1 cellular context compared by ENCODE assay signal in the genomic region with DNA sequence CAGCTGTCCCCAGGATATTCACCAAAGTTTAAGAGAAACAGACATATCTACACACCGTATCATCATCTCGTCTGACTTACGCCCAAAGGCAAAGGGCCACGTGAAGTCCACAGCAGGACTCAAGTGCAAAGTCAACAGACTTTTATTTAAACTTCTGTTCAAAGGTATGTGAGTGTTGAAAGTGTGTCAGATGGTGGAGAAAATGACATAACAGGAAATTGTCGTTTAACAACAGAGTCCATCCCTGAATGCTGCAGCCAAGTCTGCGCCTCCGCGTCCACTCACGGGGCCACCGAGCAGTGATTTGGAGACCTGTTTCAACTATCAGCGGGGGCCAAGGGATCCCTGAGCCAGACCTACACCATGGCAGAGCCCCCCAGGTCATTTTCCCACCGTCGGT.
TF ChIP-seq lines count a peak whose summit lies in the region.

No MANE protein-coding gene starts in this region.

TF ChIP-seq in HepG2, 621 proteins besides CTCF, POLR2A, EP300 and RAD21 (continued from another document and continues in another):
- TF ChIP-seq, protein P1, sequence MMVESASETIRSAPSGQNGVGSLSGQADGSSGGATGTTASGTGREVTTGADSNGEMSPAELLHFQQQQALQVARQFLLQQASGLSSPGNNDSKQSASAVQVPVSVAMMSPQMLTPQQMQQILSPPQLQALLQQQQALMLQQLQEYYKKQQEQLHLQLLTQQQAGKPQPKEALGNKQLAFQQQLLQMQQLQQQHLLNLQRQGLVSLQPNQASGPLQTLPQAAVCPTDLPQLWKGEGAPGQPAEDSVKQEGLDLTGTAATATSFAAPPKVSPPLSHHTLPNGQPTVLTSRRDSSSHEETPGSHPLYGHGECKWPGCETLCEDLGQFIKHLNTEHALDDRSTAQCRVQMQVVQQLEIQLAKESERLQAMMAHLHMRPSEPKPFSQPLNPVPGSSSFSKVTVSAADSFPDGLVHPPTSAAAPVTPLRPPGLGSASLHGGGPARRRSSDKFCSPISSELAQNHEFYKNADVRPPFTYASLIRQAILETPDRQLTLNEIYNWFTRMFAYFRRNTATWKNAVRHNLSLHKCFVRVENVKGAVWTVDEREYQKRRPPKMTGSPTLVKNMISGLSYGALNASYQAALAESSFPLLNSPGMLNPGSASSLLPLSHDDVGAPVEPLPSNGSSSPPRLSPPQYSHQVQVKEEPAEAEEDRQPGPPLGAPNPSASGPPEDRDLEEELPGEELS (CRISPR knock-in tag; IDR thresholded peaks at IDR 0.05), result peak; percentile 89
- no peak; the same call in 1 of the 2 replicates for TF ChIP-seq ZNF782 (CRISPR knock-in tag; IDR thresholded peaks at IDR 0.05; ENCODE audit: borderline replicate concordance)
- no peak for TF ChIP-seq TAF15 (IDR thresholded peaks at IDR 0.05; ENCODE audit: low read depth, low read length, poor library complexity, severe bottlenecking)
- TF ChIP-seq ZNF644 (CRISPR knock-in tag; IDR thresholded peaks at IDR 0.05; ENCODE audit: low read depth), result peak; percentile 76; the same call in 1 of the 2 replicates
- TF ChIP-seq ZNF614 (CRISPR knock-in tag; IDR thresholded peaks at IDR 0.05; ENCODE audit: borderline replicate concordance), result peak; percentile 79; the same call in 1 of the 2 replicates
- peak; percentile 93 for TF ChIP-seq SALL1 (CRISPR knock-in tag; IDR thresholded peaks at IDR 0.05)
- peak; percentile 71; the same call in 1 of the 2 replicates for TF ChIP-seq JUN (CRISPR knock-in tag; IDR thresholded peaks at IDR 0.05)
- no peak for TF ChIP-seq ZNF333 (CRISPR knock-in tag; IDR thresholded peaks at IDR 0.05; ENCODE audit: borderline replicate concordance)
- no peak for TF ChIP-seq SOX6 (IDR thresholded peaks at IDR 0.05)
- peak; percentile 94 for TF ChIP-seq SOX6 (CRISPR knock-in tag; IDR thresholded peaks at IDR 0.05)
- TF ChIP-seq TCF7 (IDR thresholded peaks at IDR 0.05; ENCODE audit: low read depth), result peak; percentile 87
- 0 out of 2 replicates have a peak, but pooled peaks have one; percentile 64 for TF ChIP-seq ZNF34 (CRISPR knock-in tag; IDR thresholded peaks at IDR 0.05; ENCODE audit: borderline replicate concordance)
- TF ChIP-seq MNT (IDR thresholded peaks at IDR 0.05), result peak; percentile 38; the same call in 1 of the 2 replicates
- TF ChIP-seq HHEX (CRISPR knock-in tag; IDR thresholded peaks at IDR 0.05), result peak; percentile 44
- TF ChIP-seq FOXK2 (IDR thresholded peaks at IDR 0.05), result 0 out of 2 replicates have a peak, but pooled peaks have one; percentile 45
- TF ChIP-seq MAX (IDR thresholded peaks at IDR 0.05), result peak; percentile 90
- TF ChIP-seq MXI1 (IDR thresholded peaks at IDR 0.05; ENCODE audit: borderline replicate concordance, low read depth, low read length), result peak; percentile 68; the same call in 1 of the 3 replicates
- TF ChIP-seq ZNF788 (CRISPR knock-in tag; IDR thresholded peaks at IDR 0.05; ENCODE audit: borderline replicate concordance), result peak; percentile 89; the same call in 1 of the 2 replicates
- no peak for TF ChIP-seq RNF2 (conservative IDR thresholded peaks at IDR 0.05; ENCODE audit: low read depth)
- peak; percentile 74; the same call in 1 of the 2 replicates for TF ChIP-seq ZSCAN31 (CRISPR knock-in tag; IDR thresholded peaks at IDR 0.05; ENCODE audit: low read depth)
- TF ChIP-seq ZNF335 (CRISPR knock-in tag; IDR thresholded peaks at IDR 0.05), result 0 out of 2 replicates have a peak, but pooled peaks have one; percentile 57
- peak; percentile 66 for TF ChIP-seq ESRRA (CRISPR knock-in tag; IDR thresholded peaks at IDR 0.05; ENCODE audit: low read depth)
- TF ChIP-seq GFI1 (CRISPR knock-in tag; IDR thresholded peaks at IDR 0.05; ENCODE audit: borderline replicate concordance), result peak; percentile 93; the same call in 1 of the 2 replicates
- peak; percentile 98 for TF ChIP-seq GATAD2A (CRISPR knock-in tag; IDR thresholded peaks at IDR 0.05)
- peak; percentile 70; the same call in 1 of the 2 replicates for TF ChIP-seq ZBTB33 (CRISPR knock-in tag; IDR thresholded peaks at IDR 0.05)
- no peak for TF ChIP-seq ZBTB1 (CRISPR knock-in tag; IDR thresholded peaks at IDR 0.05; ENCODE audit: borderline replicate concordance)
- peak; percentile 45; the same call in 1 of the 2 replicates for TF ChIP-seq ZFX (CRISPR knock-in tag; IDR thresholded peaks at IDR 0.05; ENCODE audit: low read depth)
- TF ChIP-seq ZNF564 (CRISPR knock-in tag; IDR thresholded peaks at IDR 0.05), result 0 out of 2 replicates have a peak, but pooled peaks have one; percentile 58
- no peak for TF ChIP-seq RFX3 (CRISPR knock-in tag; IDR thresholded peaks at IDR 0.05)
- peak; percentile 94 for TF ChIP-seq SAP130 (CRISPR knock-in tag; IDR thresholded peaks at IDR 0.05; ENCODE audit: low read depth)
- TF ChIP-seq ZNF775 (CRISPR knock-in tag; IDR thresholded peaks at IDR 0.05; ENCODE audit: borderline replicate concordance), result no peak
- TF ChIP-seq ARNT2 (CRISPR knock-in tag; IDR thresholded peaks at IDR 0.05; ENCODE audit: low read depth), result 0 out of 2 replicates have a peak, but pooled peaks have one; percentile 49
- TF ChIP-seq CEBPG (CRISPR knock-in tag; IDR thresholded peaks at IDR 0.05), result peak; percentile 87
- no peak for TF ChIP-seq RARG (CRISPR knock-in tag; IDR thresholded peaks at IDR 0.05; ENCODE audit: low read depth)
- no peak for TF ChIP-seq GZF1 (CRISPR knock-in tag; IDR thresholded peaks at IDR 0.05)
- TF ChIP-seq PHF20 (CRISPR knock-in tag; IDR thresholded peaks at IDR 0.05), result no peak
- TF ChIP-seq MZF1 (CRISPR knock-in tag; IDR thresholded peaks at IDR 0.05; ENCODE audit: borderline replicate concordance), result no peak
- TF ChIP-seq, protein P2, sequence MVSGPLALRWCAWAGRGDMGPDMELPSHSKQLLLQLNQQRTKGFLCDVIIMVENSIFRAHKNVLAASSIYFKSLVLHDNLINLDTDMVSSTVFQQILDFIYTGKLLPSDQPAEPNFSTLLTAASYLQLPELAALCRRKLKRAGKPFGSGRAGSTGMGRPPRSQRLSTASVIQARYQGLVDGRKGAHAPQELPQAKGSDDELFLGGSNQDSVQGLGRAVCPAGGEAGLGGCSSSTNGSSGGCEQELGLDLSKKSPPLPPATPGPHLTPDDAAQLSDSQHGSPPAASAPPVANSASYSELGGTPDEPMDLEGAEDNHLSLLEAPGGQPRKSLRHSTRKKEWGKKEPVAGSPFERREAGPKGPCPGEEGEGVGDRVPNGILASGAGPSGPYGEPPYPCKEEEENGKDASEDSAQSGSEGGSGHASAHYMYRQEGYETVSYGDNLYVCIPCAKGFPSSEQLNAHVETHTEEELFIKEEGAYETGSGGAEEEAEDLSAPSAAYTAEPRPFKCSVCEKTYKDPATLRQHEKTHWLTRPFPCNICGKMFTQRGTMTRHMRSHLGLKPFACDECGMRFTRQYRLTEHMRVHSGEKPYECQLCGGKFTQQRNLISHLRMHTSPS (CRISPR knock-in tag; IDR thresholded peaks at IDR 0.05; ENCODE audit: low read depth), result peak; percentile 59; the same call in 1 of the 2 replicates
- TF ChIP-seq MIER3 (CRISPR knock-in tag; IDR thresholded peaks at IDR 0.05; ENCODE audit: borderline replicate concordance), result peak; percentile 72; the same call in 1 of the 2 replicates
- peak; percentile 91 for TF ChIP-seq NFKBIZ (CRISPR knock-in tag; IDR thresholded peaks at IDR 0.05)
- TF ChIP-seq ELF1 (CRISPR knock-in tag; IDR thresholded peaks at IDR 0.05), result peak; percentile 39
- peak; percentile 90 for TF ChIP-seq NCOA2 (CRISPR knock-in tag; IDR thresholded peaks at IDR 0.05)
- TF ChIP-seq, protein P3, sequence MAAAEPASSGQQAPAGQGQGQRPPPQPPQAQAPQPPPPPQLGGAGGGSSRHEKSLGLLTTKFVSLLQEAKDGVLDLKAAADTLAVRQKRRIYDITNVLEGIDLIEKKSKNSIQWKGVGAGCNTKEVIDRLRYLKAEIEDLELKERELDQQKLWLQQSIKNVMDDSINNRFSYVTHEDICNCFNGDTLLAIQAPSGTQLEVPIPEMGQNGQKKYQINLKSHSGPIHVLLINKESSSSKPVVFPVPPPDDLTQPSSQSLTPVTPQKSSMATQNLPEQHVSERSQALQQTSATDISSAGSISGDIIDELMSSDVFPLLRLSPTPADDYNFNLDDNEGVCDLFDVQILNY (CRISPR knock-in tag; conservative IDR thresholded peaks at IDR 0.05), result no peak
- peak; percentile 53; the same call in 1 of the 2 replicates for TF ChIP-seq SIX4 (CRISPR knock-in tag; IDR thresholded peaks at IDR 0.05)
- TF ChIP-seq DMAP1 (CRISPR knock-in tag; IDR thresholded peaks at IDR 0.05), result peak; percentile 71; the same call in 1 of the 2 replicates
- TF ChIP-seq MEIS2 (CRISPR knock-in tag; IDR thresholded peaks at IDR 0.05), result peak; percentile 64; the same call in 1 of the 2 replicates
- TF ChIP-seq KLF12 (CRISPR knock-in tag; IDR thresholded peaks at IDR 0.05; ENCODE audit: borderline replicate concordance), result no peak
- no peak for TF ChIP-seq HBP1 (CRISPR knock-in tag; IDR thresholded peaks at IDR 0.05; ENCODE audit: low read depth)
- TF ChIP-seq RCOR2 (CRISPR knock-in tag; IDR thresholded peaks at IDR 0.05), result peak; percentile 93
- TF ChIP-seq SMC3 (IDR thresholded peaks at IDR 0.05; ENCODE audit: low read length), result peak; percentile 10; the same call in 1 of the 2 replicates
- TF ChIP-seq, protein P4, sequence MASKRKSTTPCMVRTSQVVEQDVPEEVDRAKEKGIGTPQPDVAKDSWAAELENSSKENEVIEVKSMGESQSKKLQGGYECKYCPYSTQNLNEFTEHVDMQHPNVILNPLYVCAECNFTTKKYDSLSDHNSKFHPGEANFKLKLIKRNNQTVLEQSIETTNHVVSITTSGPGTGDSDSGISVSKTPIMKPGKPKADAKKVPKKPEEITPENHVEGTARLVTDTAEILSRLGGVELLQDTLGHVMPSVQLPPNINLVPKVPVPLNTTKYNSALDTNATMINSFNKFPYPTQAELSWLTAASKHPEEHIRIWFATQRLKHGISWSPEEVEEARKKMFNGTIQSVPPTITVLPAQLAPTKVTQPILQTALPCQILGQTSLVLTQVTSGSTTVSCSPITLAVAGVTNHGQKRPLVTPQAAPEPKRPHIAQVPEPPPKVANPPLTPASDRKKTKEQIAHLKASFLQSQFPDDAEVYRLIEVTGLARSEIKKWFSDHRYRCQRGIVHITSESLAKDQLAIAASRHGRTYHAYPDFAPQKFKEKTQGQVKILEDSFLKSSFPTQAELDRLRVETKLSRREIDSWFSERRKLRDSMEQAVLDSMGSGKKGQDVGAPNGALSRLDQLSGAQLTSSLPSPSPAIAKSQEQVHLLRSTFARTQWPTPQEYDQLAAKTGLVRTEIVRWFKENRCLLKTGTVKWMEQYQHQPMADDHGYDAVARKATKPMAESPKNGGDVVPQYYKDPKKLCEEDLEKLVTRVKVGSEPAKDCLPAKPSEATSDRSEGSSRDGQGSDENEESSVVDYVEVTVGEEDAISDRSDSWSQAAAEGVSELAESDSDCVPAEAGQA (IDR thresholded peaks at IDR 0.05; ENCODE audit: low read depth), result peak; percentile 70
- TF ChIP-seq, protein P4 (CRISPR knock-in tag; IDR thresholded peaks at IDR 0.05; ENCODE audit: borderline replicate concordance), result no peak
